9 cellular contexts compared by ENCODE assay signal in the genomic region with DNA sequence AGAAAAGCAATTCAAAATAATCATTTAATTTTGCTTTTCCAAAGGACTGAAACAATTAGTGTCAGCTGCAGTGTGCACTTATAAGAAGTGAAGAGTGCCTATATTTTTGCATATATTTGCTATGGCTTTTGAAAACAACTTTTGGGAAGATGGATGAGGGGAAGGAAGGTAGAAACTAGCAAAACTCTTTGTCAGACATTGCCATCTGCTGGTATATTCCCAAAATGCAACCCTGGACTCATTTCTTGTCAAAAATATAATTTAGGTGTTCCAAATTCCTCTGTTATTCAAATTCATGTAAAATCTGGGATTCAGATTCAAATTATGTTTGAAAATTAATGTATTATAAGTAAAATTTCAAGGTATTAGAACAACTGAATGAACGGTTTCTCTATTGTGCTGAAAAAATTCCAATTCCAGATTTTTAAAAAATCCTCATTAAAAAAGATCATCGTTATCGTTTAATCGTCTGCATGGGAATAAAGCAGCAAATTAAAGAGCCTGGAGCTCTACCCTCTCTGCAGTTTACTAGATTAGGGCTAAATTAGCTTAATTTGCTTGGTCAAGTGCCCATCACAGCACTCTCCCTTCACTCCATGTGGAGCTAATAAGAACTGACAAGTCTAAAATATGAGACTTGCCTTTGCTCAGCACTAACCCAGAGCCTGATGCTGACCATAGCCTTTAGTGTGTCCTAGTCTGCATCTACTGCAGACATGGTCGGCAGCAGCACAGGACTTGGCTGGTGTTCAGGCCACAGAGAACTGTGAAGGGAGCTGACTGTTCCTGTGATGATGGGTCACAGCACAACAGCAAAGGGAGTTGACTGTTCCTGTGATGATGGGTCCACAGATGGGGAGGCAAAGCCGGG.
A peak's percentile ranks its signal among the peaks of the same experiment; 100 is the strongest.
DNase-seq lines count a peak whose midpoint lies in the region; ATAC-seq, FAIRE-seq and TF ChIP-seq lines count a peak whose summit lies in the region.
"Had no signal": no experiment of that assay in that cellular context is flagged by ENCODE, and none has a peak within 500 bp of the region (broad histone marks: within the 10 kb centered on the region; RNA-seq: fewer than 3 reads in every experiment).

No MANE protein-coding gene starts in this region.

- ATAC-seq in foreskin keratinocyte = peak; percentile 34
- ATAC-seq in GM21390 (IDR thresholded peaks at IDR 0.05; ENCODE audit: unreplicated experiment) = no peak
- no peak for ATAC-seq in GM18870 (IDR thresholded peaks at IDR 0.05; ENCODE audit: unreplicated experiment)

- no peak overlapping the region for H3K27ac ChIP-seq in foreskin keratinocyte

- POLR2A ChIA-PET in HEK293T (lab: Yijun Ruan, JAX) = no interaction called here

- CTCF ChIA-PET in HEK293T (lab: Yijun Ruan, JAX) = interaction anchor here (0.6 to 1.6 kb wide), 4 partner anchors 20 to 509 kb away, joined by 3 to 7 read pairs (median 3); no protein-coding TSS in a partner anchor

- peak; percentile 29 for DNase-seq in D721Med (ENCODE audit: insufficient read length, low spot score)
- DNase-seq in HEK293T (ENCODE audit: extremely low spot score) = peak; percentile 39
- peak; percentile 13 for DNase-seq in SKM-1 (lab: John Stamatoyannopoulos, UW; ENCODE audit: unreplicated experiment)
- peak in 1 of 2 donors; percentile 18 for DNase-seq in foreskin keratinocyte
- peak; percentile 68 for DNase-seq in putamen (ENCODE audit: low spot score)
- no peak for DNase-seq in NCI-H128 (lab: John Stamatoyannopoulos, UW; ENCODE audit: unreplicated experiment)
- DNase-seq: activated B cell treated with CpG ODN at 0.5 μM for 24 hours had no signal

- no peaks in the 10 kb centered on the region for H3K4me1 ChIP-seq in foreskin keratinocyte

- TF ChIP-seq CTCF in D721Med (IDR thresholded peaks at IDR 0.05; ENCODE audit: insufficient read depth, missing control alignments) = peak; percentile 82
- TF ChIP-seq CTCF in foreskin keratinocyte (conservative IDR thresholded peaks at IDR 0.05) = peak; percentile 92

- FAIRE-seq in D721Med (lab: Jason Lieb, UNC) = peak; percentile 73

- peaks cover 8% of the 10 kb centered on the region for H3K27me3 ChIP-seq in foreskin keratinocyte

TF ChIP-seq in HEK293T, 16 proteins besides CTCF, POLR2A, EP300 and RAD21:
- peak; percentile 48 for TF ChIP-seq PKNOX1 (IDR thresholded peaks at IDR 0.05)
- TF ChIP-seq TARDBP (IDR thresholded peaks at IDR 0.05) = no peak
- TF ChIP-seq SUZ12 (IDR thresholded peaks at IDR 0.05) = no peak
